In the genomic region with DNA sequence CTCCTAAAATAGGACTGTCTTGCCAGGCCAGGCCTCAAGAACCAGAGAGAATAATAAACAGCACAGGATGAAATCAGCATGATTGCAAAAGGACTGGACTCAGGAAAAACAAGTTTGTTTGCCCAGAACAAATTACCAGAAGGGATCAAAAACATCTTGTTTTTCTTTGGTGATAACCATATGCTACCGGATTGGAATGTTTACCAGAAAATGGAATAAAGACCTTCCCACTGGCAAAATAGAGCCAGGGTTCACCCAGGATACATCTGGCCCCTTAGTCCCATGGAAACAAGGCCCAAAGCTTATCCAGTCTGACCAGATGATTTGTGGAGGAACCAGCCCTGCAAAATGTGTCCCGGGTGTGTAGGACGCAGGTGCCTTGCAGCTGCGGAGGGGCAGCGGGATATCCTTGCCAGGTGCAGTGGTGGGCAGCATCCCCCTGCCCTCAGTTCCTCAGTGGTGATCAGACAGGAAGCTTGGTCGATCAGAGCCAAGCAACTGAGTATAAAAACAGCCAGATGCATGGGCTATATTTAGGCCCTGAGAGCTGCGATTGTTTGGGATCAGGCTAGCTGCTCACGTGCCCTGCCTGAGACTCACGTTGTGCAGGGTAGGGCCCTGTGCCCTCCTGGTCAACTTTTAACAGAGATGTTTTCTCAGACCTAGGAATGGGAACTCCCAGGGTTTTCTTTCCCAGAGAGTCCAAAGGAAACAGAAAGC, we compare ENCODE assay signal across 9 cellular contexts. TPM values are rescaled to one million over a fixed set of nuclear protein-coding genes. Genes with fewer than 3 reads are reported as not detected.
DNase-seq lines count a peak whose midpoint lies in the region; ATAC-seq, FAIRE-seq and TF ChIP-seq lines count a peak whose summit lies in the region.
"Had no signal": no experiment of that assay in that cellular context is flagged by ENCODE, and none has a peak within 500 bp of the region (broad histone marks: within the 10 kb centered on the region; RNA-seq: fewer than 3 reads in every experiment).

No MANE protein-coding gene starts in this region.

- no peaks in the 10 kb centered on the region for H3K9me3 Mint-ChIP-seq in astrocyte (ENCODE audit: unreplicated experiment)
- peaks cover 6% of the 10 kb centered on the region for H3K9me3 Mint-ChIP-seq in Calu3 (ENCODE audit: low read depth, unreplicated experiment)
- H3K9me3 Mint-ChIP-seq: activated naive CD8-positive, alpha-beta T cell treated with anti-CD3 and anti-CD28 coated beads for 36 hours had no signal

- H3K4me3 ChIP-seq in astrocyte (ENCODE audit: insufficient read depth, low read depth, low read length): no peak overlapping the region
- peak overlapping the region in 2 of 3 donors; percentile 15 to 63 for H3K4me3 ChIP-seq in skeletal muscle tissue (ENCODE audit: low read length in 3 of 3)

- intact Hi-C loops in Calu3 (cut with micrococcal nuclease; ENCODE audit: unreplicated experiment): no loop called here

- no peak overlapping the region for H3K4me2 ChIP-seq in astrocyte (ENCODE audit: low read length)

- H3K9ac ChIP-seq in astrocyte (ENCODE audit: low read length) (no peak overlapping the region), skeletal muscle tissue (ENCODE audit: low read depth in 1 of 3, low read length in 3 of 3) (peak overlapping the region; percentile 37 to 79 (median 45))

- H3K4me1 ChIP-seq in astrocyte (ENCODE audit: insufficient read depth, low read length) (peaks cover 8% of the 10 kb centered on the region), skeletal muscle tissue (ENCODE audit: control insufficient read depth in 3 of 3, insufficient read depth in 3 of 3, low read length in 3 of 3) (peaks cover 66 to 69% (median 67%) of the 10 kb centered on the region in 3 donors)

- H3K79me2 ChIP-seq in astrocyte (ENCODE audit: insufficient read depth, low read length): no peaks in the 10 kb centered on the region

- H3K27ac ChIP-seq in astrocyte (ENCODE audit: low read depth, low read length): no peak overlapping the region
- peak overlapping the region; percentile 92 for H3K27ac ChIP-seq in skeletal muscle tissue (ENCODE audit: low read depth, low read length)

- H3K4me1 Mint-ChIP-seq in astrocyte (ENCODE audit: low read depth, unreplicated experiment) (peaks cover 15% of the 10 kb centered on the region), Calu3 (ENCODE audit: low read depth, unreplicated experiment) (peaks cover 13% of the 10 kb centered on the region)

- H3K9me3 ChIP-seq in astrocyte (ENCODE audit: insufficient read depth, low read depth, low read length): no peaks in the 10 kb centered on the region
- no peaks in the 10 kb centered on the region for H3K9me3 ChIP-seq in skeletal muscle tissue (ENCODE audit: control insufficient read depth in 3 of 3, low read length in 3 of 3)

- CTCF ChIA-PET in Calu3 (lab: Charles Lee): no interaction called here

- peak overlapping the region; percentile 7 for H2AFZ ChIP-seq in astrocyte (ENCODE audit: low read depth, low read length)

- no TSS peak for BruUV-seq in Calu3 (replicated peaks; lab: Mats Ljungman, UMichigan)

- H3K27me3 ChIP-seq in astrocyte (ENCODE audit: insufficient read depth, low read length) (no peaks in the 10 kb centered on the region), skeletal muscle tissue (ENCODE audit: control insufficient read depth in 3 of 3, insufficient read depth in 3 of 3, low read length in 3 of 3) (no peaks in the 10 kb centered on the region)

- DNase-seq in GDM1 (lab: John Stamatoyannopoulos, UW) (peak; percentile 17), astrocyte (ENCODE audit: low read depth) (no peak), inferior parietal cortex (ENCODE audit: extremely low spot score) (peak; percentile 62), Calu3 (no peak), cerebellum (ENCODE audit: low spot score) (no peak), GM20000 (ENCODE audit: low spot score) (no peak)
- DNase-seq: activated naive CD8-positive, alpha-beta T cell treated with anti-CD3 and anti-CD28 coated beads for 36 hours had no signal

- TF ChIP-seq CTCF in astrocyte (IDR thresholded peaks at IDR 0.05; ENCODE audit: insufficient read depth, low read depth, low read length): no peak
- TF ChIP-seq CTCF in Calu3 (IDR thresholded peaks at IDR 0.05; ENCODE audit: unreplicated experiment): no peak
- no peak for TF ChIP-seq CTCF in GM20000 (IDR thresholded peaks at IDR 0.05; ENCODE audit: extremely low read depth, missing control alignments)

- H3K27me3 Mint-ChIP-seq in astrocyte (ENCODE audit: low read depth, unreplicated experiment): no peaks in the 10 kb centered on the region
- H3K27me3 Mint-ChIP-seq in Calu3 (ENCODE audit: unreplicated experiment): peaks cover 13% of the 10 kb centered on the region
- H3K27me3 Mint-ChIP-seq: activated naive CD8-positive, alpha-beta T cell treated with anti-CD3 and anti-CD28 coated beads for 36 hours had no signal

- H3K27ac Mint-ChIP-seq in astrocyte (ENCODE audit: unreplicated experiment) (no peak overlapping the region), Calu3 (ENCODE audit: unreplicated experiment) (no peak overlapping the region)
- H3K27ac Mint-ChIP-seq: activated naive CD8-positive, alpha-beta T cell treated with anti-CD3 and anti-CD28 coated beads for 36 hours had no signal

- ATAC-seq in GM21390 (IDR thresholded peaks at IDR 0.05; ENCODE audit: unreplicated experiment): no peak

- no peak for FAIRE-seq in astrocyte (lab: Jason Lieb, UNC)

- H4K20me1 ChIP-seq in astrocyte (ENCODE audit: insufficient read depth, low read length): no peaks in the 10 kb centered on the region

- H3K4me3 Mint-ChIP-seq in astrocyte (ENCODE audit: unreplicated experiment) (no peak overlapping the region), Calu3 (ENCODE audit: low read depth, unreplicated experiment) (no peak overlapping the region)
- H3K4me3 Mint-ChIP-seq: activated naive CD8-positive, alpha-beta T cell treated with anti-CD3 and anti-CD28 coated beads for 36 hours had no signal

- H3K36me3 Mint-ChIP-seq in astrocyte (ENCODE audit: low read depth, unreplicated experiment) (peaks cover 11% of the 10 kb centered on the region), Calu3 (ENCODE audit: insufficient read depth, unreplicated experiment) (peaks cover 10% of the 10 kb centered on the region)

- H3K36me3 ChIP-seq in astrocyte (ENCODE audit: insufficient read depth, low read length): no peaks in the 10 kb centered on the region
- H3K36me3 ChIP-seq in skeletal muscle tissue (ENCODE audit: control insufficient read depth in 3 of 3, insufficient read depth in 3 of 3, low read length in 3 of 3): peaks cover 15 to 23% (median 15%) of the 10 kb centered on the region in 3 donors

RNA-seq across cellular contexts. Expression of a gene that starts 4.6 kb away (rescaled TPM):
- total RNA-seq in astrocyte: 10.9 and 12.0 TPM in 2 replicates
- 25.6 TPM for total RNA-seq in skeletal muscle tissue
- 10.8 and 11.9 TPM in 2 replicates for total RNA-seq in Calu3 (2022)
- total RNA-seq in cerebellum: 34.9 TPM

RNA-seq across cellular contexts. Expression of a gene that starts 17.5 kb away (rescaled TPM):
- 6.6 and 8.0 TPM in 2 replicates for total RNA-seq in astrocyte
- total RNA-seq in skeletal muscle tissue: 12.5 TPM
- total RNA-seq in Calu3 (2022): 11.1 and 16.5 TPM in 2 replicates
- total RNA-seq in cerebellum: 9.9 TPM

RNA-seq across cellular contexts. Expression of a gene that starts 36.5 kb away (rescaled TPM):
- 69.9 and 83.0 TPM in 2 replicates for total RNA-seq in astrocyte
- total RNA-seq in skeletal muscle tissue: 21.4 TPM
- 2.2 and 2.4 TPM in 2 replicates for total RNA-seq in Calu3 (2022)
- total RNA-seq in cerebellum: 26.5 TPM

Comparison
In these comparisons a context has a peak if more than half of its experiments do, and no peak if none do; other contexts are left out.
1. DNase-seq: peak in GDM1 (single experiment) and inferior parietal cortex (single experiment); none in astrocyte (single experiment), Calu3 (single experiment), cerebellum (single experiment) and GM20000 (single experiment).